ENCODE assay signal across 18 cellular contexts in the genomic region with DNA sequence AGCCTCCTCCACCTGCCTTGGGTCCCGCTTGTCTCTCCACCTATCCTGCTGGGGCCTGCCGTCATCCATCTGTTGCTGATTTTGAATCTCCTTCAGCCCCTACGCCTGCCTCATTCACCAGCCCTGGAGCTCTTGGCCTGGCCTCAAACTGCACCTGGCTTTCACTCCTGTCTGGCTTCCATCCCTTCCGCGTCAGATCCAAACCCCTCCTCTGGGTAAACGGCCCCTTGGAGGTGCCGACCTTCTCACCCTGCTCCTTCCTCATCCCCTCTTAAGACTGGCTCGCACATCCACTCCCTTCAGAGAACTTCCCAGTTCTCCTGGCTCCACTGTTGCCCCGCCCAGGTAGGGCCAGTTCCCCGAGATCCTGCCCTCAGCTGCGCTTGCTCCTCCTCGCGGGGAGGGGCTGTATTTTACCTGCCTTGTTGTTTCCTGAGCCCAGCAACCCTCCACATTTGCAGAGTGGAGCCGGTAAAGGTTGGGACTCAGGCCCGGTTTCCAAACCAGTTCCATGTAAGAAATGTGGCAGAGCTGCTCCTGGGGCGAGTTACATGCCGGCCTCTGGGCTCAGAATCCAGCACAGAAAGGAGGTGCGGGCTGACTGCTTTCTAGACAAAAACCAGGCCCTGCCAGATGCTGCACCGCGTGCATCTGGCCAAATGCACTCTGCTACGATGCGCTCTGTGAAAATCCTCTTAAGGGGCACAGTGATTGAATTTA. TPM values are rescaled to one million over a fixed set of nuclear protein-coding genes. Genes with fewer than 3 reads are reported as not detected.
A peak's percentile ranks its signal among the peaks of the same experiment; 100 is the strongest.
DNase-seq lines count a peak whose midpoint lies in the region; ATAC-seq and TF ChIP-seq lines count a peak whose summit lies in the region.
"Had no signal": no experiment of that assay in that cellular context is flagged by ENCODE, and none has a peak within 500 bp of the region (broad histone marks: within the 10 kb centered on the region; RNA-seq: fewer than 3 reads in every experiment).

No MANE protein-coding gene starts in this region.

- no peak overlapping the region for H3K27ac Mint-ChIP-seq in neural progenitor cell
- H3K27ac Mint-ChIP-seq: activated naive CD8-positive, alpha-beta T cell treated with anti-CD3 and anti-CD28 coated beads for 36 hours; brain had no signal

- H2AFZ ChIP-seq in neural progenitor cell (replicated peaks) (peak overlapping the region; percentile 86), MM.1S (ENCODE audit: low read length) (no peak overlapping the region)
- H2AFZ ChIP-seq: PC-9 had no signal

- H3K27ac ChIP-seq in neural progenitor cell (no peak overlapping the region), MM.1S (ENCODE audit: low read length) (no peak overlapping the region)
- H3K27ac ChIP-seq: PC-9 had no signal

- DNase-seq in NCI-H82 treated with DMSO at 0.1 percent for 48 hours (lab: John Stamatoyannopoulos, UW; ENCODE audit: unreplicated experiment) (peak; percentile 8), neural progenitor cell (ENCODE audit: low spot score) (no peak), MV-4-11 (lab: John Stamatoyannopoulos, UW) (no peak), MM.1S (no peak)
- DNase-seq: activated CD4-positive, alpha-beta T cell treated with anti-CD3 and anti-CD28 coated beads for 4 hours; activated naive CD8-positive, alpha-beta T cell treated with anti-CD3 and anti-CD28 coated beads for 36 hours; erythroblast; MG63; NCI-H187 treated with DMSO at 0.1 percent for 48 hours; NCI-H510A; stimulated activated CD4-positive, alpha-beta T cell treated with anti-CD3 and anti-CD28 coated beads, Interleukin-1b, Interleukin-23, amount 100 ng/mL, for 48 hours had no signal

- no peak overlapping the region for H3K4me2 ChIP-seq in neural progenitor cell
- H3K4me2 ChIP-seq in MM.1S (ENCODE audit: low read depth, low read length): no peak overlapping the region
- H3K4me2 ChIP-seq: PC-9 had no signal

- H3K4me1 ChIP-seq in ES-I3 (ENCODE audit: insufficient read depth, low read length): peaks cover 10% of the 10 kb centered on the region; the same call in 1 of the 2 replicates
- peaks cover 6% of the 10 kb centered on the region for H3K4me1 ChIP-seq in iPS-15b (ENCODE audit: control insufficient read depth, insufficient read depth, low read length)
- peaks cover 7% of the 10 kb centered on the region for H3K4me1 ChIP-seq in neural progenitor cell
- H3K4me1 ChIP-seq in MM.1S (ENCODE audit: low read length): no peaks in the 10 kb centered on the region

- H3K27me3 Mint-ChIP-seq in neural progenitor cell (ENCODE audit: insufficient read depth, low read depth): peaks cover 7% of the 10 kb centered on the region

- peaks cover 2% of the 10 kb centered on the region for H3K9me3 Mint-ChIP-seq in neural progenitor cell
- H3K9me3 Mint-ChIP-seq: activated naive CD8-positive, alpha-beta T cell treated with anti-CD3 and anti-CD28 coated beads for 36 hours had no signal

- H3K9me3 ChIP-seq in ES-I3 (ENCODE audit: control insufficient read depth, insufficient read depth, low read length) (no peaks in the 10 kb centered on the region), iPS-15b (ENCODE audit: control insufficient read depth, insufficient read depth, low read length) (no peaks in the 10 kb centered on the region), neural progenitor cell (ENCODE audit: low read depth) (no peaks in the 10 kb centered on the region), MM.1S (replicated peaks; ENCODE audit: insufficient read depth, low read length) (no peaks in the 10 kb centered on the region)
- H3K9me3 ChIP-seq: MG63 had no signal

- TF ChIP-seq CTCF in neural progenitor cell (IDR thresholded peaks at IDR 0.05) (no peak), MM.1S (IDR thresholded peaks at IDR 0.05; ENCODE audit: low read length) (no peak)

- H3F3A ChIP-seq in neural progenitor cell (ENCODE audit: low read depth): no peaks in the 10 kb centered on the region
- H3F3A ChIP-seq in MM.1S (ENCODE audit: insufficient read depth, low read length): no peaks in the 10 kb centered on the region

- H3K36me3 ChIP-seq in ES-I3 (ENCODE audit: insufficient read depth, low read length) (no peaks in the 10 kb centered on the region), iPS-15b (ENCODE audit: control insufficient read depth, insufficient read depth, low read length) (no peaks in the 10 kb centered on the region), neural progenitor cell (no peaks in the 10 kb centered on the region), MM.1S (replicated peaks; ENCODE audit: insufficient read depth, low read length) (no peaks in the 10 kb centered on the region)
- H3K36me3 ChIP-seq: MG63 had no signal

- H3K4me3 Mint-ChIP-seq in neural progenitor cell: no peak overlapping the region
- H3K4me3 Mint-ChIP-seq: activated naive CD8-positive, alpha-beta T cell treated with anti-CD3 and anti-CD28 coated beads for 36 hours; brain had no signal

- H3K9ac ChIP-seq in ES-I3 (ENCODE audit: low read depth, low read length) (peak overlapping the region; percentile 18; the same call in 1 of the 2 replicates), iPS-15b (ENCODE audit: low read depth, low read length) (peak overlapping the region; percentile 50), neural progenitor cell (no peak overlapping the region), MM.1S (ENCODE audit: low read length) (no peak overlapping the region)

- no peaks in the 10 kb centered on the region for H3K9me2 ChIP-seq in MM.1S (replicated peaks; ENCODE audit: insufficient read depth, low read length)

- H3K36me3 Mint-ChIP-seq in neural progenitor cell: no peaks in the 10 kb centered on the region
- H3K36me3 Mint-ChIP-seq: activated naive CD8-positive, alpha-beta T cell treated with anti-CD3 and anti-CD28 coated beads for 36 hours; brain had no signal

- ATAC-seq in GM21576 (IDR thresholded peaks at IDR 0.05; ENCODE audit: unreplicated experiment) (no peak), GM19452 (IDR thresholded peaks at IDR 0.05; ENCODE audit: unreplicated experiment) (no peak)
- ATAC-seq: sciatic nerve had no signal

- H3K4me1 Mint-ChIP-seq in neural progenitor cell: no peaks in the 10 kb centered on the region
- H3K4me1 Mint-ChIP-seq: activated naive CD8-positive, alpha-beta T cell treated with anti-CD3 and anti-CD28 coated beads for 36 hours had no signal

- H3K27me3 ChIP-seq in iPS-15b (ENCODE audit: control insufficient read depth, insufficient read depth, low read length) (no peaks in the 10 kb centered on the region), neural progenitor cell (no peaks in the 10 kb centered on the region), MM.1S (replicated peaks; ENCODE audit: insufficient read depth, low read length) (peaks cover 94% of the 10 kb centered on the region)
- H3K27me3 ChIP-seq: MG63 had no signal

- H3K79me2 ChIP-seq in neural progenitor cell (ENCODE audit: low read depth) (no peaks in the 10 kb centered on the region), MM.1S (ENCODE audit: low read length) (no peaks in the 10 kb centered on the region)

- H4K20me1 ChIP-seq in neural progenitor cell (ENCODE audit: low read depth) (no peaks in the 10 kb centered on the region), MM.1S (ENCODE audit: insufficient read depth, low read length) (no peaks in the 10 kb centered on the region)

- no peak overlapping the region for H3K4me3 ChIP-seq in iPS-15b (ENCODE audit: low read depth, low read length)
- H3K4me3 ChIP-seq in neural progenitor cell: no peak overlapping the region
- no peak overlapping the region for H3K4me3 ChIP-seq in MM.1S (ENCODE audit: low read length)
- H3K4me3 ChIP-seq: MG63, PC-9 had no signal

RNA-seq across cellular contexts. Expression of a gene that starts 13.9 kb away (rescaled TPM):
- 8.1 TPM in 2 replicates for total RNA-seq in neural progenitor cell (ENCODE audit: low replicate concordance)
- total RNA-seq: activated naive CD8-positive, alpha-beta T cell treated with anti-CD3 and anti-CD28 coated beads for 36 hours had no signal

Comparison
In these comparisons a context has a peak if more than half of its experiments do, and no peak if none do; other contexts are left out.
1. H3K9ac ChIP-seq: peak in ES-I3 (single experiment) and iPS-15b (single experiment); none in neural progenitor cell (single experiment) and MM.1S (single experiment).